ENCODE assay signal across 8 cellular contexts in genomic region chr7:130910949-130911944, GRCh38.
A peak's percentile ranks its signal among the peaks of the same experiment; 100 is the strongest.
DNase-seq lines count a peak whose midpoint lies in the region; ATAC-seq, FAIRE-seq and TF ChIP-seq lines count a peak whose summit lies in the region.
"Had no signal": no experiment of that assay in that cellular context is flagged by ENCODE, and none has a peak within 500 bp of the region (broad histone marks: within the 10 kb centered on the region; RNA-seq: fewer than 3 reads in every experiment).

No MANE protein-coding gene starts in this region.

- H3K4me3 Mint-ChIP-seq in WTC11 = peak overlapping the region; percentile 40

- H3K36me3 ChIP-seq in small intestine (ENCODE audit: control insufficient read depth in 2 of 2, insufficient read depth in 2 of 2, low read length in 2 of 2) = no peaks in the 10 kb centered on the region

- H3K27me3 ChIP-seq in small intestine (ENCODE audit: control insufficient read depth in 2 of 2, insufficient read depth in 2 of 2, low read length in 2 of 2) = no peaks in the 10 kb centered on the region

- H3K4me1 ChIP-seq in small intestine (ENCODE audit: control insufficient read depth in 2 of 2, insufficient read depth in 1 of 2, low read depth in 1 of 2, low read length in 1 of 2) = peaks cover 9 to 20% of the 10 kb centered on the region in 2 donors

- ATAC-seq in WTC11 (peak; percentile 89), HG03571 (IDR thresholded peaks at IDR 0.05; ENCODE audit: unreplicated experiment) (no peak)

- H3K4me3 ChIP-seq in fibroblast of pulmonary artery (replicated peaks; ENCODE audit: low read depth, low read length) (peak overlapping the region; percentile 71), small intestine (ENCODE audit: low read depth in 1 of 2, low read length in 2 of 2) (peak overlapping the region in 1 of 2 donors; percentile 51)

- CTCF ChIA-PET in WTC11 (lab: Charles Lee) = interaction anchor here (0.6 to 5.3 kb wide), 4 partner anchors 14 to 125 kb away, joined by 3 to 54 read pairs (median 4); no protein-coding TSS in a partner anchor

- peak overlapping the region; percentile 24 to 41 for H3K27ac ChIP-seq in small intestine (ENCODE audit: low read depth in 1 of 2, low read length in 1 of 2)

- no peak for FAIRE-seq in small intestine (lab: Jason Lieb, UNC)

- peak overlapping the region; percentile 79 for H3K27ac Mint-ChIP-seq in WTC11

- no peaks in the 10 kb centered on the region for H3K27me3 Mint-ChIP-seq in WTC11 (ENCODE audit: low read depth)

- H3K9me3 Mint-ChIP-seq in WTC11 = no peaks in the 10 kb centered on the region

- no peak for TF ChIP-seq CTCF in WTC11 (IDR thresholded peaks at IDR 0.05)
- TF ChIP-seq CTCF in fibroblast of pulmonary artery (IDR thresholded peaks at IDR 0.05; ENCODE audit: low read length, missing control alignments) = no peak

- peaks cover 74% of the 10 kb centered on the region for H3K4me1 Mint-ChIP-seq in WTC11

- DNase-seq in HT-29 (ENCODE audit: low spot score) (peak; percentile 86), WTC11 (ENCODE audit: low spot score) (no peak), fibroblast of pulmonary artery (ENCODE audit: low read depth) (peak; percentile 67), small intestine (peak; percentile 44), pons (ENCODE audit: low spot score) (no peak), activated gamma-delta T cell treated with Interleukin-2 at 50 U/mL for 16 hours (no peak)
- DNase-seq: foreskin melanocyte had no signal

- no peaks in the 10 kb centered on the region for H3K9me3 ChIP-seq in small intestine (ENCODE audit: control insufficient read depth, low read depth)

- H3K36me3 Mint-ChIP-seq in WTC11 = no peaks in the 10 kb centered on the region

- POLR2A ChIA-PET in WTC11 (lab: Charles Lee) = no interaction called here

- 12 to 55% (median 24%) methylated on average over 7 of the region's 7 CpGs for WGBS in small intestine, 3 donors

TF ChIP-seq in WTC11, 78 proteins besides CTCF, POLR2A, EP300 and RAD21:
- TF ChIP-seq ATF6 (CRISPR knock-in tag; IDR thresholded peaks at IDR 0.05) = no peak
- peak; percentile 91 for TF ChIP-seq GTF2I (CRISPR knock-in tag; conservative IDR thresholded peaks at IDR 0.05)
- peak; percentile 99 for TF ChIP-seq ZNF121 (CRISPR knock-in tag; IDR thresholded peaks at IDR 0.05)

Comparison
In these comparisons a context has a peak if more than half of its experiments do, and no peak if none do; other contexts are left out.
1. DNase-seq: peak in HT-29 (single experiment), fibroblast of pulmonary artery (single experiment) and small intestine (single experiment); none in WTC11 (single experiment), pons (single experiment) and activated gamma-delta T cell treated with Interleukin-2 at 50 U/mL for 16 hours (single experiment).